Comparison of ENCODE assay signal across 8 cellular contexts in genomic region chr2:88055049-88055435, GRCh38. TPM values are rescaled to one million over a fixed set of nuclear protein-coding genes. Genes with fewer than 3 reads are reported as not detected.
DNase-seq lines count a peak whose midpoint lies in the region; ATAC-seq, FAIRE-seq and TF ChIP-seq lines count a peak whose summit lies in the region.

No MANE protein-coding gene starts in this region.

- peaks cover 75% of the 10 kb centered on the region for H3K4me1 Mint-ChIP-seq in activated naive CD8-positive, alpha-beta T cell treated with anti-CD3 and anti-CD28 coated beads, Interleukin-2, amount 50 U/mL, for 24 hours

- H3K4me3 Mint-ChIP-seq in activated naive CD8-positive, alpha-beta T cell treated with anti-CD3 and anti-CD28 coated beads, Interleukin-2, amount 50 U/mL, for 24 hours = peak overlapping the region; percentile 99

- H3K36me3 ChIP-seq in HUES64 (ENCODE audit: insufficient read depth, low read length) (peaks cover 12% of the 10 kb centered on the region), iPS DF 6.9 (ENCODE audit: control insufficient read depth, insufficient read depth, low read length) (no peaks in the 10 kb centered on the region), small intestine (ENCODE audit: control insufficient read depth in 2 of 2, insufficient read depth in 2 of 2, low read length in 2 of 2) (no peaks in the 10 kb centered on the region)

- TF ChIP-seq CTCF in C4-2B (conservative IDR thresholded peaks at IDR 0.05) = no peak

- no peaks in the 10 kb centered on the region for H3K27me3 Mint-ChIP-seq in activated naive CD8-positive, alpha-beta T cell treated with anti-CD3 and anti-CD28 coated beads, Interleukin-2, amount 50 U/mL, for 24 hours

- DNase-seq in activated naive CD8-positive, alpha-beta T cell treated with anti-CD3 and anti-CD28 coated beads, Interleukin-2, amount 50 U/mL, for 24 hours = no peak
- DNase-seq in iPS DF 6.9 (ENCODE audit: low read depth, low spot score) = no peak
- DNase-seq in small intestine = peak; percentile 31
- no peak for DNase-seq in SIG-M5 treated with dmso at 0.1 percent for 504 hours (lab: John Stamatoyannopoulos, UW; ENCODE audit: unreplicated experiment)
- DNase-seq in NCI-H1436 treated with DMSO at 0.1 percent for 48 hours (lab: John Stamatoyannopoulos, UW) = no peak
- no peak for DNase-seq in RPMI8226

- H3K4me3 ChIP-seq in HUES64 (ENCODE audit: low read length) (peak overlapping the region; percentile 89), iPS DF 6.9 (ENCODE audit: low read length) (peak overlapping the region; percentile 72), small intestine (ENCODE audit: low read depth in 1 of 2, low read length in 2 of 2) (peak overlapping the region; percentile 91 to 95)

- WGBS in HUES64 = under 1% methylated on average over 17 of the region's 17 CpGs
- no CpG with 5 or more reads among the region's 17 CpGs for WGBS in iPS DF 6.9 (ENCODE audit: insufficient coverage, insufficient read length)
- WGBS in small intestine, 3 donors = 0 to 1% (median 1%) methylated on average over 17 of the region's 17 CpGs

- H3K9me3 Mint-ChIP-seq in activated naive CD8-positive, alpha-beta T cell treated with anti-CD3 and anti-CD28 coated beads, Interleukin-2, amount 50 U/mL, for 24 hours = no peaks in the 10 kb centered on the region

- no peaks in the 10 kb centered on the region for H3K27me3 ChIP-seq in HUES64 (ENCODE audit: insufficient read depth, low read length)
- no peaks in the 10 kb centered on the region for H3K27me3 ChIP-seq in iPS DF 6.9 (ENCODE audit: control insufficient read depth, insufficient read depth, low read length)
- H3K27me3 ChIP-seq in small intestine (ENCODE audit: control insufficient read depth in 2 of 2, insufficient read depth in 2 of 2, low read length in 2 of 2) = no peaks in the 10 kb centered on the region

- ATAC-seq in activated naive CD8-positive, alpha-beta T cell treated with anti-CD3 and anti-CD28 coated beads, Interleukin-2, amount 50 U/mL, for 24 hours = no peak

- H3K27ac Mint-ChIP-seq in activated naive CD8-positive, alpha-beta T cell treated with anti-CD3 and anti-CD28 coated beads, Interleukin-2, amount 50 U/mL, for 24 hours = peak overlapping the region; percentile 99

- no peak for FAIRE-seq in small intestine (lab: Jason Lieb, UNC)

- H3K9me3 ChIP-seq in HUES64 (ENCODE audit: insufficient read depth, low read depth, low read length) (no peaks in the 10 kb centered on the region), iPS DF 6.9 (ENCODE audit: control insufficient read depth, insufficient read depth, low read length) (no peaks in the 10 kb centered on the region), small intestine (ENCODE audit: control insufficient read depth, low read depth) (no peaks in the 10 kb centered on the region)

- H3K36me3 Mint-ChIP-seq in activated naive CD8-positive, alpha-beta T cell treated with anti-CD3 and anti-CD28 coated beads, Interleukin-2, amount 50 U/mL, for 24 hours (ENCODE audit: low read depth) = peaks cover 40% of the 10 kb centered on the region

- H3K9ac ChIP-seq in HUES64 (ENCODE audit: low read depth, low read length) = peak overlapping the region; percentile 92

- H3K27ac ChIP-seq in C4-2B (peak overlapping the region; percentile 99), HUES64 (ENCODE audit: low read depth, low read length) (peak overlapping the region; percentile 92), iPS DF 6.9 (ENCODE audit: low read length) (no peak overlapping the region), small intestine (ENCODE audit: low read depth in 1 of 2, low read length in 1 of 2) (peak overlapping the region; percentile 96 to 99)

- H3K4me1 ChIP-seq in HUES64 (ENCODE audit: insufficient read depth, low read length) = peaks cover 13% of the 10 kb centered on the region; the same call in 1 of the 2 replicates
- no peaks in the 10 kb centered on the region for H3K4me1 ChIP-seq in iPS DF 6.9 (ENCODE audit: control insufficient read depth, insufficient read depth, low read length)
- peaks cover 10 to 22% of the 10 kb centered on the region in 2 donors for H3K4me1 ChIP-seq in small intestine (ENCODE audit: control insufficient read depth in 2 of 2, insufficient read depth in 1 of 2, low read depth in 1 of 2, low read length in 1 of 2)

RNA-seq across cellular contexts. Expression of gene KRCC1, which starts 0.5 kb away (rescaled TPM):
- polyA plus RNA-seq in HUES64 (2013, experiment 1 of 2) = 10.3 TPM
- polyA plus RNA-seq in HUES64 (2013, experiment 2 of 2) = 13.8 TPM
- 10 to 100 TPM; 35.1 to 63.1 (median 35.7) TPM for polyA plus RNA-seq in small intestine

RNA-seq across cellular contexts. Expression of gene SMYD1, which starts 12.6 kb away (rescaled TPM):
- polyA plus RNA-seq in HUES64 (2013, experiment 1 of 2) = not detected
- polyA plus RNA-seq in HUES64 (2013, experiment 2 of 2) = not detected
- 1 to 10 TPM in 1 of 3 donors, under 1 TPM in 1, not detected in 1; 0.34 to 1.6 TPM for polyA plus RNA-seq in small intestine

RNA-seq across cellular contexts. Expression of gene RNU2-63P, which starts 38.7 kb away (rescaled TPM):
- polyA plus RNA-seq in HUES64 (2013, experiment 1 of 2) = 37.0 TPM
- polyA plus RNA-seq in HUES64 (2013, experiment 2 of 2) = 49.6 TPM
- polyA plus RNA-seq in small intestine = not detected
